ENCODE assay signal across 8 cellular contexts in the genomic region with DNA sequence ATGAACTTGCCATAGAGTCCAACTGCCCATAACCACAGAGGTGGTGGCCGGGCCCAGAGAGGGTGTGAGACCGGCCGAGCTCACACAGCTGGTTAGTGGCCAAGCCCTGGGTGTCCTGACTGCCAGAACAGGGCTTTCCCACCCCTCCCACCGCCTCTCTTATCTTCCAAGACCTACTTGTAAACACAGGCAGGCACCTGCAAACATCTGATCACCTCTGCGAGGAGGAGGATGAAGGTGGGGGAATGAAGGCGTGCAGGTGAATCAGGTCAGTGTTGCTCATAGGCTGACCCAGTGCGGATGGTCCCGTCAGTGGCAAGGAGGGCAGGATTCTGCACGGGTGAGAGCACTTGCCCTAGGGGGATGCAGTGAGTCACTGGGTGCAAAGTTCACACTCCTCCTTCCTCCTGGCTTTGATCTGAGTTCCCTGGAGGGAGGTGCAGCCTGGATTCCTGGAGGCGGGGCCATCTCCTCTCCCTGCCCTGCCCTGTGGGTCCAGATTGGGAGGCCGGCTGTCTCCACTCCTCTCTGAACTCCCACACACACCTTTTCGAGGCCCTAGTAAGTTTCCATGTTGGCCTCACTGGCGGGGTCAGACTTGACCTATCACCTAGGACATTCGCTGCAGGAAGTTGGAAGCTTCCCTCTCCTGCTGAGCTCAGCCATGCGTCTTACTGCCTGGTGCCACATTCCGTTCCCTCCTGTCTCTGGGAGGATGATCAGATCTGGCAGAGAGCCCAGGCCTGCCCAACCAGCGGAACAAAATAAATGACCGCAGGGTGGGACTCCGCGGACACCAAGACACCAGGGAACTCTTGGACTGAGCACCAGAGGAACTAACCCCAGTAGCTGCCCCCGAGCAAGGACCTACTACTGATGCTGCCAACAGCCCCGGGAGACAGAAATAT. TPM values are rescaled to one million over a fixed set of nuclear protein-coding genes. Genes with fewer than 3 reads are reported as not detected.
DNase-seq lines count a peak whose midpoint lies in the region; FAIRE-seq and TF ChIP-seq lines count a peak whose summit lies in the region.

No MANE protein-coding gene starts in this region.

- no peak for TF ChIP-seq POLR2A in GM12891 (IDR thresholded peaks at IDR 0.05; ENCODE audit: low read depth, low read length)

- TF ChIP-seq CTCF in choroid plexus epithelial cell (conservative IDR thresholded peaks at IDR 0.05; ENCODE audit: low read depth, low read length) (no peak), mesothelial cell of epicardium (IDR thresholded peaks at IDR 0.05; ENCODE audit: unreplicated experiment) (no peak)

- H3K36me3 Mint-ChIP-seq in mesothelial cell of epicardium: no peaks in the 10 kb centered on the region
- no peaks in the 10 kb centered on the region for H3K36me3 Mint-ChIP-seq in activated T-cell treated with anti-CD3 and anti-CD28 coated beads, Interleukin-2, amount 50 U/mL, for 24 hours (ENCODE audit: low read depth)

- peak overlapping the region; percentile 96 for H3K27ac Mint-ChIP-seq in mesothelial cell of epicardium
- H3K27ac Mint-ChIP-seq in activated T-cell treated with anti-CD3 and anti-CD28 coated beads, Interleukin-2, amount 50 U/mL, for 24 hours: no peak overlapping the region

- FAIRE-seq in GM12891 (lab: Jason Lieb, UNC): no peak

- peaks cover 56% of the 10 kb centered on the region for H3K4me1 Mint-ChIP-seq in mesothelial cell of epicardium
- H3K4me1 Mint-ChIP-seq in activated T-cell treated with anti-CD3 and anti-CD28 coated beads, Interleukin-2, amount 50 U/mL, for 24 hours (ENCODE audit: low read depth): peaks cover 5% of the 10 kb centered on the region

- no peaks in the 10 kb centered on the region for H3K27me3 Mint-ChIP-seq in mesothelial cell of epicardium (ENCODE audit: low read depth)
- peaks cover 7% of the 10 kb centered on the region for H3K27me3 Mint-ChIP-seq in activated T-cell treated with anti-CD3 and anti-CD28 coated beads, Interleukin-2, amount 50 U/mL, for 24 hours

- no peaks in the 10 kb centered on the region for H3K9me3 Mint-ChIP-seq in mesothelial cell of epicardium
- H3K9me3 Mint-ChIP-seq in activated T-cell treated with anti-CD3 and anti-CD28 coated beads, Interleukin-2, amount 50 U/mL, for 24 hours: no peaks in the 10 kb centered on the region

- H3K4me3 Mint-ChIP-seq in mesothelial cell of epicardium: peak overlapping the region; percentile 18
- H3K4me3 Mint-ChIP-seq in activated T-cell treated with anti-CD3 and anti-CD28 coated beads, Interleukin-2, amount 50 U/mL, for 24 hours: no peak overlapping the region

- DNase-seq in AG20443 (ENCODE audit: low spot score): peak; percentile 60
- DNase-seq in NCI-H146 (lab: John Stamatoyannopoulos, UW): peak; percentile 80
- DNase-seq in choroid plexus epithelial cell (ENCODE audit: low read depth): peak; percentile 40
- peak; percentile 37 to 53 for DNase-seq in mesothelial cell of epicardium (ENCODE audit: low spot score in 2 of 2, unreplicated experiment in 2 of 2)
- DNase-seq in stimulated activated CD4-positive, alpha-beta T cell treated with anti-CD3 and anti-CD28 coated beads, Interleukin-4, amount 100 ng/mL, for 1 hour: no peak
- no peak for DNase-seq in GM12891 (ENCODE audit: insufficient read length, low spot score)
- no peak for DNase-seq in NCI-H1436 (lab: John Stamatoyannopoulos, UW)
- no peak for DNase-seq in activated T-cell treated with anti-CD3 and anti-CD28 coated beads, Interleukin-2, amount 50 U/mL, for 24 hours

- no peak overlapping the region for H3K4me3 ChIP-seq in choroid plexus epithelial cell (ENCODE audit: low read depth, low read length)

TF ChIP-seq in GM12891, 5 proteins besides CTCF, POLR2A, EP300 and RAD21:
- TF ChIP-seq POU2F2 (IDR thresholded peaks at IDR 0.05; ENCODE audit: low read depth, low read length) (no peak), POLR2AphosphoS5 (IDR thresholded peaks at IDR 0.05; ENCODE audit: low read depth, low read length) (no peak), PAX5 (IDR thresholded peaks at IDR 0.05; ENCODE audit: insufficient read depth, low read length, severe bottlenecking) (no peak), TAF1 (IDR thresholded peaks at IDR 0.05; ENCODE audit: low read depth, low read length) (no peak), SPI1 (IDR thresholded peaks at IDR 0.05; ENCODE audit: low read depth, low read length) (no peak)

RNA-seq across cellular contexts. Expression of gene UQCRHL, which starts 7.3 kb away (rescaled TPM):
- total RNA-seq in mesothelial cell of epicardium: 2.8 to 3.5 TPM (median 3.0 TPM) in 3 replicates
- 4.2 TPM for polyA plus RNA-seq in GM12891 (2012; ENCODE audit: low read depth, missing spikeins)

RNA-seq across cellular contexts. Expression of gene FBLIM1, which starts 41.6 kb away (rescaled TPM):
- 101 to 103 TPM (median 101 TPM) in 3 replicates for total RNA-seq in mesothelial cell of epicardium
- polyA plus RNA-seq in GM12891 (2012; ENCODE audit: low read depth, missing spikeins): not detected

RNA-seq across cellular contexts. Expression of gene SPEN, which starts 47.3 kb away (rescaled TPM):
- 74.5 to 88.0 TPM (median 82.1 TPM) in 3 replicates for total RNA-seq in mesothelial cell of epicardium
- 30.0 TPM for polyA plus RNA-seq in GM12891 (2012; ENCODE audit: low read depth, missing spikeins)

RNA-seq across cellular contexts. Expression of gene TMEM82, which starts 57.9 kb away (rescaled TPM):
- total RNA-seq in mesothelial cell of epicardium: not detected in 3 replicates
- polyA plus RNA-seq in GM12891 (2012; ENCODE audit: low read depth, missing spikeins): not detected

Comparison
In these comparisons a context has a peak if more than half of its experiments do, and no peak if none do; other contexts are left out.
1. DNase-seq: peak in AG20443 (single experiment), NCI-H146 (single experiment), choroid plexus epithelial cell (single experiment) and mesothelial cell of epicardium (2 of 2); none in stimulated activated CD4-positive, alpha-beta T cell treated with anti-CD3 and anti-CD28 coated beads, Interleukin-4, amount 100 ng/mL, for 1 hour (single experiment), GM12891 (single experiment), NCI-H1436 (single experiment) and activated T-cell treated with anti-CD3 and anti-CD28 coated beads, Interleukin-2, amount 50 U/mL, for 24 hours (single experiment).